17 cellular contexts compared by ENCODE assay signal in the genomic region with DNA sequence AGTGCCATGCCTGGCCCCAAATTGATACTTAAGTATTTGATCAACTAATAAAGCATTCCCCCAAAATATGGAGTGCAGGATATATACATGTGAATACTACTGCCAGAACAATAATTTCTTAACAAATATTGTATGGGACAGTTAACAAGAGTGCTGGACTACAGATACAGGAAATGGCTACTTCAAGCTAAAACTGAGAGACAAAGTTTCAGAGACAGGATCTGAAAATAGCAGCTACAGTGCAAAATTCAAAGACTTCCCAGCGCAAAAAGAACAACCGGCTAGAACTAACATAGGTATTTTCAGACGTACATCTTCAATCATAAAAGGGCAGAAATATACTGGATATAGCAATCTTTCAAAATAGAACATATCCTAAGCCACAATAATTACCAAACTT. TPM values are rescaled to one million over a fixed set of nuclear protein-coding genes. Genes with fewer than 3 reads are reported as not detected.
DNase-seq lines count a peak whose midpoint lies in the region; ATAC-seq and TF ChIP-seq lines count a peak whose summit lies in the region.
"Had no signal": no experiment of that assay in that cellular context is flagged by ENCODE, and none has a peak within 500 bp of the region (broad histone marks: within the 10 kb centered on the region; RNA-seq: fewer than 3 reads in every experiment).

No MANE protein-coding gene starts in this region.

- peaks cover 5% of the 10 kb centered on the region for H3K36me3 Mint-ChIP-seq in activated naive CD4-positive, alpha-beta T cell treated with anti-CD3 and anti-CD28 coated beads for 36 hours (ENCODE audit: low read depth)
- peaks cover 0 to 4% of the 10 kb centered on the region in 2 donors for H3K36me3 Mint-ChIP-seq in activated naive CD4-positive, alpha-beta T cell treated with anti-CD3 and anti-CD28 coated beads, Interleukin-2, amount 50 U/mL, for 72 hours
- H3K36me3 Mint-ChIP-seq in WTC11 (no peaks in the 10 kb centered on the region), progenitor cell of endocrine pancreas (ENCODE audit: insufficient read depth) (peaks cover 4% of the 10 kb centered on the region)
- no peaks in the 10 kb centered on the region for H3K36me3 Mint-ChIP-seq in naive thymus-derived CD8-positive, alpha-beta T cell

- no peak overlapping the region for H3K4me3 Mint-ChIP-seq in activated naive CD4-positive, alpha-beta T cell treated with anti-CD3 and anti-CD28 coated beads for 36 hours
- H3K4me3 Mint-ChIP-seq in WTC11 (no peak overlapping the region), progenitor cell of endocrine pancreas (ENCODE audit: low read depth) (no peak overlapping the region)
- peak overlapping the region in 8 of 10 donors; percentile 13 to 65 (median 27) for H3K4me3 Mint-ChIP-seq in naive thymus-derived CD8-positive, alpha-beta T cell
- H3K4me3 Mint-ChIP-seq: stimulated activated naive B cell treated with anti-CD40 and anti-IgM and Interleukin-4, amounts not matched to agents 10 μg/mL and 1 μg/mL and 100 μg/mL, for 72 hours had no signal

- DNase-seq in activated naive CD4-positive, alpha-beta T cell treated with anti-CD3 and anti-CD28 coated beads for 36 hours: no peak
- DNase-seq in activated naive CD4-positive, alpha-beta T cell treated with anti-CD3 and anti-CD28 coated beads, Interleukin-2, amount 50 U/mL, for 72 hours (ENCODE audit: low spot score in 2 of 2): no peak
- no peak for DNase-seq in WTC11 (ENCODE audit: low spot score)
- no peak for DNase-seq in naive thymus-derived CD8-positive, alpha-beta T cell
- DNase-seq in progenitor cell of endocrine pancreas (ENCODE audit: low spot score, unreplicated experiment): no peak
- no peak for DNase-seq in NCI-H446 treated with DMSO at 0.1 percent for 48 hours (lab: John Stamatoyannopoulos, UW)
- no peak for DNase-seq in H4 (ENCODE audit: low spot score)
- DNase-seq: activated naive CD4-positive, alpha-beta T cell treated with Interleukin-2 at 50 U/mL for 16 hours; body of pancreas; cortex of kidney; left colon; NCI-H1417; NCI-H69; stimulated activated naive B cell treated with anti-CD40 and anti-IgM and Interleukin-4, amounts not matched to agents 10 μg/mL and 1 μg/mL and 100 μg/mL, for 72 hours had no signal

- TF ChIP-seq CTCF in WTC11 (IDR thresholded peaks at IDR 0.05) (no peak), progenitor cell of endocrine pancreas (IDR thresholded peaks at IDR 0.05; ENCODE audit: unreplicated experiment) (no peak)

- H3K27ac Mint-ChIP-seq in activated naive CD4-positive, alpha-beta T cell treated with anti-CD3 and anti-CD28 coated beads for 36 hours: peak overlapping the region; percentile 15
- no peak overlapping the region for H3K27ac Mint-ChIP-seq in activated naive CD4-positive, alpha-beta T cell treated with anti-CD3 and anti-CD28 coated beads, Interleukin-2, amount 50 U/mL, for 72 hours
- H3K27ac Mint-ChIP-seq in WTC11 (peak overlapping the region; percentile 19), progenitor cell of endocrine pancreas (no peak overlapping the region)
- H3K27ac Mint-ChIP-seq in naive thymus-derived CD8-positive, alpha-beta T cell: peak overlapping the region in 4 of 10 donors; percentile 9 to 69 (median 16)
- H3K27ac Mint-ChIP-seq: stimulated activated naive B cell treated with anti-CD40 and anti-IgM and Interleukin-4, amounts not matched to agents 10 μg/mL and 1 μg/mL and 100 μg/mL, for 72 hours had no signal

- CTCF ChIA-PET in activated naive CD4-positive, alpha-beta T cell treated with anti-CD3 and anti-CD28 coated beads for 36 hours (lab: Charles Lee): no interaction called here
- CTCF ChIA-PET in WTC11 (lab: Charles Lee): no interaction called here

- POLR2A ChIA-PET in WTC11 (lab: Charles Lee): no interaction called here
- POLR2A ChIA-PET in naive thymus-derived CD8-positive, alpha-beta T cell (lab: Charles Lee): no interaction called here

- no peaks in the 10 kb centered on the region for H3K27me3 Mint-ChIP-seq in activated naive CD4-positive, alpha-beta T cell treated with anti-CD3 and anti-CD28 coated beads for 36 hours (ENCODE audit: low read depth)
- H3K27me3 Mint-ChIP-seq in WTC11 (ENCODE audit: low read depth) (no peaks in the 10 kb centered on the region), progenitor cell of endocrine pancreas (no peaks in the 10 kb centered on the region)
- H3K27me3 Mint-ChIP-seq in naive thymus-derived CD8-positive, alpha-beta T cell: no peaks in the 10 kb centered on the region
- H3K27me3 Mint-ChIP-seq: stimulated activated naive B cell treated with anti-CD40 and anti-IgM and Interleukin-4, amounts not matched to agents 10 μg/mL and 1 μg/mL and 100 μg/mL, for 72 hours had no signal

- intact Hi-C loops in activated naive CD4-positive, alpha-beta T cell treated with anti-CD3 and anti-CD28 coated beads for 36 hours (cut with micrococcal nuclease): loop anchor here (10.0 kb wide), 3 partner anchors 335 to 1605 kb away; a partner anchor contains a TSS

- no peak for ATAC-seq in activated naive CD4-positive, alpha-beta T cell treated with anti-CD3 and anti-CD28 coated beads, Interleukin-2, amount 50 U/mL, for 72 hours
- ATAC-seq in GM21576 (IDR thresholded peaks at IDR 0.05; ENCODE audit: unreplicated experiment) (peak; percentile 44), WTC11 (no peak)
- no peak for ATAC-seq in naive thymus-derived CD8-positive, alpha-beta T cell
- ATAC-seq: A549; body of pancreas; HCT116; left colon; stimulated activated naive B cell treated with anti-CD40 and anti-IgM and Interleukin-4, amounts not matched to agents 10 μg/mL and 1 μg/mL and 100 μg/mL, for 72 hours had no signal

- no peaks in the 10 kb centered on the region for H3K9me3 Mint-ChIP-seq in activated naive CD4-positive, alpha-beta T cell treated with anti-CD3 and anti-CD28 coated beads for 36 hours
- no peaks in the 10 kb centered on the region for H3K9me3 Mint-ChIP-seq in activated naive CD4-positive, alpha-beta T cell treated with anti-CD3 and anti-CD28 coated beads, Interleukin-2, amount 50 U/mL, for 72 hours
- H3K9me3 Mint-ChIP-seq in WTC11 (no peaks in the 10 kb centered on the region), progenitor cell of endocrine pancreas (ENCODE audit: low read depth) (peaks cover 15% of the 10 kb centered on the region)
- H3K9me3 Mint-ChIP-seq in naive thymus-derived CD8-positive, alpha-beta T cell: no peaks in the 10 kb centered on the region

- H3K4me1 Mint-ChIP-seq in activated naive CD4-positive, alpha-beta T cell treated with anti-CD3 and anti-CD28 coated beads for 36 hours (ENCODE audit: low read depth): peaks cover 32% of the 10 kb centered on the region
- peaks cover 28% of the 10 kb centered on the region for H3K4me1 Mint-ChIP-seq in WTC11
- peaks cover 14 to 67% (median 40%) of the 10 kb centered on the region in 4 donors for H3K4me1 Mint-ChIP-seq in naive thymus-derived CD8-positive, alpha-beta T cell
- peaks cover 13% of the 10 kb centered on the region for H3K4me1 Mint-ChIP-seq in progenitor cell of endocrine pancreas (ENCODE audit: low read depth)

TF ChIP-seq in WTC11, 78 proteins besides CTCF, POLR2A, EP300 and RAD21 (continues in another document):
- TF ChIP-seq, protein P1, sequence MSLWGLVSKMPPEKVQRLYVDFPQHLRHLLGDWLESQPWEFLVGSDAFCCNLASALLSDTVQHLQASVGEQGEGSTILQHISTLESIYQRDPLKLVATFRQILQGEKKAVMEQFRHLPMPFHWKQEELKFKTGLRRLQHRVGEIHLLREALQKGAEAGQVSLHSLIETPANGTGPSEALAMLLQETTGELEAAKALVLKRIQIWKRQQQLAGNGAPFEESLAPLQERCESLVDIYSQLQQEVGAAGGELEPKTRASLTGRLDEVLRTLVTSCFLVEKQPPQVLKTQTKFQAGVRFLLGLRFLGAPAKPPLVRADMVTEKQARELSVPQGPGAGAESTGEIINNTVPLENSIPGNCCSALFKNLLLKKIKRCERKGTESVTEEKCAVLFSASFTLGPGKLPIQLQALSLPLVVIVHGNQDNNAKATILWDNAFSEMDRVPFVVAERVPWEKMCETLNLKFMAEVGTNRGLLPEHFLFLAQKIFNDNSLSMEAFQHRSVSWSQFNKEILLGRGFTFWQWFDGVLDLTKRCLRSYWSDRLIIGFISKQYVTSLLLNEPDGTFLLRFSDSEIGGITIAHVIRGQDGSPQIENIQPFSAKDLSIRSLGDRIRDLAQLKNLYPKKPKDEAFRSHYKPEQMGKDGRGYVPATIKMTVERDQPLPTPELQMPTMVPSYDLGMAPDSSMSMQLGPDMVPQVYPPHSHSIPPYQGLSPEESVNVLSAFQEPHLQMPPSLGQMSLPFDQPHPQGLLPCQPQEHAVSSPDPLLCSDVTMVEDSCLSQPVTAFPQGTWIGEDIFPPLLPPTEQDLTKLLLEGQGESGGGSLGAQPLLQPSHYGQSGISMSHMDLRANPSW (CRISPR knock-in tag; conservative IDR thresholded peaks at IDR 0.05; ENCODE audit: low read depth): no peak
- TF ChIP-seq, protein P2, sequence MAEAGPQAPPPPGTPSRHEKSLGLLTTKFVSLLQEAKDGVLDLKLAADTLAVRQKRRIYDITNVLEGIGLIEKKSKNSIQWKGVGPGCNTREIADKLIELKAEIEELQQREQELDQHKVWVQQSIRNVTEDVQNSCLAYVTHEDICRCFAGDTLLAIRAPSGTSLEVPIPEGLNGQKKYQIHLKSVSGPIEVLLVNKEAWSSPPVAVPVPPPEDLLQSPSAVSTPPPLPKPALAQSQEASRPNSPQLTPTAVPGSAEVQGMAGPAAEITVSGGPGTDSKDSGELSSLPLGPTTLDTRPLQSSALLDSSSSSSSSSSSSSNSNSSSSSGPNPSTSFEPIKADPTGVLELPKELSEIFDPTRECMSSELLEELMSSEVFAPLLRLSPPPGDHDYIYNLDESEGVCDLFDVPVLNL (CRISPR knock-in tag; IDR thresholded peaks at IDR 0.05; ENCODE audit: borderline replicate concordance, low read depth): no peak
- TF ChIP-seq ZNF423 (CRISPR knock-in tag; IDR thresholded peaks at IDR 0.05): no peak
- TF ChIP-seq SMAD4 (CRISPR knock-in tag; IDR thresholded peaks at IDR 0.05): no peak
- no peak for TF ChIP-seq TEAD4 (CRISPR knock-in tag; IDR thresholded peaks at IDR 0.05)
- TF ChIP-seq, protein P3, sequence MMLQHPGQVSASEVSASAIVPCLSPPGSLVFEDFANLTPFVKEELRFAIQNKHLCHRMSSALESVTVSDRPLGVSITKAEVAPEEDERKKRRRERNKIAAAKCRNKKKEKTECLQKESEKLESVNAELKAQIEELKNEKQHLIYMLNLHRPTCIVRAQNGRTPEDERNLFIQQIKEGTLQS (CRISPR knock-in tag; conservative IDR thresholded peaks at IDR 0.05): no peak

RNA-seq across cellular contexts. Expression of a gene that starts 6.3 kb away (rescaled TPM):
- total RNA-seq in activated naive CD4-positive, alpha-beta T cell treated with anti-CD3 and anti-CD28 coated beads for 36 hours: 10 to 100 TPM; 49.2 to 49.9 TPM
- total RNA-seq in activated naive CD4-positive, alpha-beta T cell treated with anti-CD3 and anti-CD28 coated beads, Interleukin-2, amount 50 U/mL, for 72 hours: 10 to 100 TPM; 57.6 to 85.6 TPM
- total RNA-seq in WTC11 (2021): 79.7 to 96.6 TPM (median 84.3 TPM) in 3 replicates
- 100 to 1,000 TPM; 125 to 126 TPM for total RNA-seq in naive thymus-derived CD8-positive, alpha-beta T cell
- 10 to 100 TPM; 33.6 to 60.8 (median 48.0) TPM for polyA plus RNA-seq in naive thymus-derived CD8-positive, alpha-beta T cell
- 153 and 167 TPM in 2 replicates for total RNA-seq in progenitor cell of endocrine pancreas
- total RNA-seq in H4 (2014; rRNA removed; shearing (Covaris generic)): 42.5 and 85.2 TPM in 2 replicates

Comparison
In these comparisons a context has a peak if more than half of its experiments do, and no peak if none do; other contexts are left out.
1. H3K27ac Mint-ChIP-seq: peak in activated naive CD4-positive, alpha-beta T cell treated with anti-CD3 and anti-CD28 coated beads for 36 hours (single experiment) and WTC11 (single experiment); none in activated naive CD4-positive, alpha-beta T cell treated with anti-CD3 and anti-CD28 coated beads, Interleukin-2, amount 50 U/mL, for 72 hours (0 of 2) and progenitor cell of endocrine pancreas (single experiment).
2. H3K4me3 Mint-ChIP-seq: peak in naive thymus-derived CD8-positive, alpha-beta T cell (8 of 10); none in activated naive CD4-positive, alpha-beta T cell treated with anti-CD3 and anti-CD28 coated beads for 36 hours (single experiment), WTC11 (single experiment) and progenitor cell of endocrine pancreas (single experiment).